In genomic region chr5:53980061-53980460, GRCh38 we compare ENCODE assay signal across 33 cellular contexts.
DNase-seq lines count a peak whose midpoint lies in the region; ATAC-seq, FAIRE-seq and TF ChIP-seq lines count a peak whose summit lies in the region.
"Had no signal": no experiment of that assay in that cellular context is flagged by ENCODE, and none has a peak within 500 bp of the region (broad histone marks: within the 10 kb centered on the region; RNA-seq: fewer than 3 reads in every experiment).

No MANE protein-coding gene starts in this region.

- H3K27ac ChIP-seq in HepG2 (ENCODE audit: extremely low read length, insufficient read depth, low read length), result no peak overlapping the region
- H3K27ac ChIP-seq in right lobe of liver, result no peak overlapping the region
- H3K27ac ChIP-seq: 22Rv1; A549; BLaER1; BLaER1 treated with 17β-estradiol and CSF1 and Interleukin-3, amounts not matched to agents 10 nM and 100 nM; C4-2B had no signal

- intact Hi-C loops in HepG2 (cut with micrococcal nuclease; ENCODE audit: unreplicated experiment) (no loop called here), right lobe of liver (cut with DNase I) (no loop called here)

- TF ChIP-seq POLR2A in HepG2 (IDR thresholded peaks at IDR 0.05; ENCODE audit: insufficient read depth in 1 of 2, low read depth in 2 of 2, low read length in 2 of 2) (no peak), right lobe of liver (IDR thresholded peaks at IDR 0.05) (no peak)

- TF ChIP-seq CTCF in HepG2 (CRISPR knock-in tag; IDR thresholded peaks at IDR 0.05) (no peak), right lobe of liver (IDR thresholded peaks at IDR 0.05) (no peak), WTC11 (IDR thresholded peaks at IDR 0.05) (no peak)

- no peaks in the 10 kb centered on the region for H4K20me1 ChIP-seq in HepG2 (ENCODE audit: insufficient read depth, low read length)
- H4K20me1 ChIP-seq: BLaER1; BLaER1 treated with 17β-estradiol and CSF1 and Interleukin-3, amounts not matched to agents 10 nM and 100 nM had no signal

- H3K79me2 ChIP-seq in HepG2 (ENCODE audit: insufficient read depth, low read length), result no peaks in the 10 kb centered on the region

- FAIRE-seq in HepG2 (lab: Jason Lieb, UNC), result no peak
- FAIRE-seq: A204.1, A549, D721Med had no signal

- in situ Hi-C loops in HepG2 (cut with HindIII; ENCODE audit: extremely low pct_ligation_motif_present, low pct_unique_long_range_greater_than_20kb), result no loop called here

- H3K4me3 Mint-ChIP-seq in WTC11, result no peak overlapping the region
- H3K4me3 Mint-ChIP-seq: B cell; CD14-positive monocyte; CD4-positive, alpha-beta memory T cell; CD4-positive, alpha-beta T cell; CD4-positive, CD25-positive, alpha-beta regulatory T cell; CD8-positive, alpha-beta memory T cell; CD8-positive, alpha-beta T cell had no signal

- H3K9ac ChIP-seq in HepG2 (ENCODE audit: insufficient read depth, low read depth, low read length), result no peak overlapping the region
- H3K9ac ChIP-seq: BLaER1; BLaER1 treated with 17β-estradiol and CSF1 and Interleukin-3, amounts not matched to agents 10 nM and 100 nM had no signal

- H3K27me3 Mint-ChIP-seq in WTC11 (ENCODE audit: low read depth), result no peaks in the 10 kb centered on the region
- H3K27me3 Mint-ChIP-seq: B cell; CD4-positive, alpha-beta memory T cell; CD4-positive, alpha-beta T cell; CD4-positive, CD25-positive, alpha-beta regulatory T cell; CD8-positive, alpha-beta memory T cell had no signal

- BruUV-seq in HepG2 (replicated peaks; lab: Mats Ljungman, UMichigan), result no TSS peak

- H3K4me2 ChIP-seq in HepG2 (ENCODE audit: low read depth, low read length), result no peak overlapping the region
- H3K4me2 ChIP-seq: A549; BLaER1; BLaER1 treated with 17β-estradiol and CSF1 and Interleukin-3, amounts not matched to agents 10 nM and 100 nM had no signal

- no peak for TF ChIP-seq RAD21 in HepG2 (CRISPR knock-in tag; IDR thresholded peaks at IDR 0.05)

- H3K36me3 ChIP-seq in HepG2 (replicated peaks in 1 of 2; ENCODE audit: control insufficient read depth in 1 of 2, insufficient read depth in 2 of 2, low read length in 2 of 2), result no peaks in the 10 kb centered on the region
- no peaks in the 10 kb centered on the region for H3K36me3 ChIP-seq in right lobe of liver
- H3K36me3 ChIP-seq: BE2C, BLaER1 had no signal

- H2AFZ ChIP-seq in HepG2 (ENCODE audit: low read length), result no peak overlapping the region

- CTCF ChIA-PET in HepG2 (lab: Yijun Ruan, JAX; ENCODE audit: low intra/inter-chr PET ratio, low total read pairs) (no interaction called here), WTC11 (lab: Charles Lee) (no interaction called here)

- H3K4me1 Mint-ChIP-seq in WTC11, result peaks cover 15% of the 10 kb centered on the region
- H3K4me1 Mint-ChIP-seq: B cell; CD14-positive monocyte; CD4-positive, CD25-positive, alpha-beta regulatory T cell; CD8-positive, alpha-beta memory T cell had no signal

- H3K27ac Mint-ChIP-seq in WTC11, result no peak overlapping the region
- H3K27ac Mint-ChIP-seq: B cell; CD14-positive monocyte; CD4-positive, alpha-beta memory T cell; CD4-positive, alpha-beta T cell; CD4-positive, CD25-positive, alpha-beta regulatory T cell; CD8-positive, alpha-beta memory T cell; CD8-positive, alpha-beta T cell had no signal

- H3K36me3 Mint-ChIP-seq in WTC11, result peaks cover 16% of the 10 kb centered on the region

- peaks cover 11% of the 10 kb centered on the region for H3K4me1 ChIP-seq in HepG2 (ENCODE audit: insufficient read depth, low read length)
- H3K4me1 ChIP-seq in right lobe of liver, result no peaks in the 10 kb centered on the region
- H3K4me1 ChIP-seq: BE2C; BLaER1; BLaER1 treated with 17β-estradiol and CSF1 and Interleukin-3, amounts not matched to agents 10 nM and 100 nM; Caco-2 had no signal

- H3K27me3 ChIP-seq in HepG2 (ENCODE audit: control insufficient read depth in 1 of 2, insufficient read depth in 2 of 2, low read length in 2 of 2) (no peaks in the 10 kb centered on the region), right lobe of liver (no peaks in the 10 kb centered on the region)
- H3K27me3 ChIP-seq: BE2C; BLaER1; BLaER1 treated with 17β-estradiol and CSF1 and Interleukin-3, amounts not matched to agents 10 nM and 100 nM had no signal

- H3K9me3 Mint-ChIP-seq in WTC11, result peaks cover 14% of the 10 kb centered on the region

- H3K4me3 ChIP-seq in HepG2 (replicated peaks in 1 of 3; ENCODE audit: insufficient read depth in 1 of 3, low read depth in 2 of 3, low read length in 3 of 3), result no peak overlapping the region
- no peak overlapping the region for H3K4me3 ChIP-seq in right lobe of liver
- H3K4me3 ChIP-seq: A549; BLaER1; BLaER1 treated with 17β-estradiol and CSF1 and Interleukin-3, amounts not matched to agents 10 nM and 100 nM had no signal

- H3K9me3 ChIP-seq in HepG2 (ENCODE audit: low read length) (no peaks in the 10 kb centered on the region), right lobe of liver (no peaks in the 10 kb centered on the region)
- H3K9me3 ChIP-seq: BE2C, BLaER1, Caco-2 had no signal

- TF ChIP-seq EP300 in HepG2 (IDR thresholded peaks at IDR 0.05; ENCODE audit: low read depth in 2 of 2, low read length in 2 of 2), result no peak
- TF ChIP-seq EP300 in HepG2 (CRISPR knock-in tag; IDR thresholded peaks at IDR 0.05; ENCODE audit: borderline replicate concordance), result no peak

- no peak for DNase-seq in HepG2 (ENCODE audit: low spot score)
- DNase-seq in right lobe of liver, result no peak
- no peak for DNase-seq in WTC11 (ENCODE audit: low spot score)
- no peak for DNase-seq in stimulated activated CD4-positive, alpha-beta T cell treated with anti-CD3 and anti-CD28 coated beads, Interleukin-4, amount 100 ng/mL, for 24 hours
- DNase-seq: 8988T; ACHN; AML-193; BE2C; C1 segment of cervical spinal cord; Caco-2; Calu3; CD4-positive, alpha-beta memory T cell; CD4-positive, alpha-beta T cell; CD4-positive, CD25-positive, alpha-beta regulatory T cell; CD8-positive, alpha-beta memory T cell; CD8-positive, alpha-beta T cell; COR-L47; DMS 273 treated with DMSO at 0.1 percent for 48 hours; DMS153; DMS53; DMS79; DMS79 treated with DMSO at 0.1 percent for 48 hours; DND-41; EL had no signal

- POLR2A ChIA-PET in HepG2 (lab: Yijun Ruan, JAX), result no interaction called here
- POLR2A ChIA-PET in WTC11 (lab: Charles Lee), result no interaction called here

- no peak for ATAC-seq in HepG2
- no peak for ATAC-seq in right lobe of liver
- ATAC-seq in WTC11, result no peak
- ATAC-seq: A549; CD8-positive, alpha-beta T cell had no signal

TF ChIP-seq in HepG2, 621 proteins besides CTCF, POLR2A, EP300 and RAD21 (continues in another document):
- TF ChIP-seq PBX2 (CRISPR knock-in tag; IDR thresholded peaks at IDR 0.05) (no peak), ZFP36 (IDR thresholded peaks at IDR 0.05; ENCODE audit: borderline replicate concordance, low read depth, low read length, partially characterized antibody) (no peak), ZNF530 (CRISPR knock-in tag; IDR thresholded peaks at IDR 0.05; ENCODE audit: low read depth) (no peak), ZKSCAN1 (IDR thresholded peaks at IDR 0.05; ENCODE audit: low read length) (no peak), ZNF317 (CRISPR knock-in tag; IDR thresholded peaks at IDR 0.05) (peak; percentile 68; the same call in 1 of the 2 replicates), CENPT (CRISPR knock-in tag; IDR thresholded peaks at IDR 0.05; ENCODE audit: low read depth) (no peak), ZNF75D (CRISPR knock-in tag; IDR thresholded peaks at IDR 0.05; ENCODE audit: borderline replicate concordance) (no peak)

TF ChIP-seq in WTC11, 78 proteins besides CTCF, POLR2A, EP300 and RAD21:
- TF ChIP-seq, protein P1, sequence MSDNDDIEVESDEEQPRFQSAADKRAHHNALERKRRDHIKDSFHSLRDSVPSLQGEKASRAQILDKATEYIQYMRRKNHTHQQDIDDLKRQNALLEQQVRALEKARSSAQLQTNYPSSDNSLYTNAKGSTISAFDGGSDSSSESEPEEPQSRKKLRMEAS (CRISPR knock-in tag; IDR thresholded peaks at IDR 0.05), result no peak
- TF ChIP-seq ZNF317 (CRISPR knock-in tag; IDR thresholded peaks at IDR 0.05; ENCODE audit: borderline replicate concordance, low read depth), result peak; percentile 82

Comparison
In these comparisons a context has a peak if more than half of its experiments do, and no peak if none do; other contexts are left out.
1. Of the 50 proteins assayed by ChIP-seq in both HepG2 and WTC11: peak only in HepG2: none; only in WTC11: none; in both: ZNF317; in neither: 49.